In genomic region chr3:146705205-146705604, GRCh38 we compare ENCODE assay signal across 15 cellular contexts.
DNase-seq lines count a peak whose midpoint lies in the region; ATAC-seq and TF ChIP-seq lines count a peak whose summit lies in the region.
"Had no signal": no experiment of that assay in that cellular context is flagged by ENCODE, and none has a peak within 500 bp of the region (broad histone marks: within the 10 kb centered on the region; RNA-seq: fewer than 3 reads in every experiment).

No MANE protein-coding gene starts in this region.

- H3K27ac ChIP-seq in substantia nigra (ENCODE audit: low read depth, low read length, poor library complexity, severe bottlenecking) = no peak overlapping the region
- H3K27ac ChIP-seq in aorta (ENCODE audit: low read depth in 1 of 2, low read length in 2 of 2) = no peak overlapping the region
- H3K27ac ChIP-seq: parathyroid adenoma, spleen, thoracic aorta had no signal

- H3K9me3 ChIP-seq in aorta (ENCODE audit: control insufficient read depth, low read length) = no peaks in the 10 kb centered on the region
- H3K9me3 ChIP-seq: SK-N-SH, thoracic aorta had no signal

- H3K4me1 ChIP-seq in aorta (ENCODE audit: control insufficient read depth in 1 of 2, insufficient read depth in 2 of 2, low read length in 2 of 2) = peaks cover 0 to 2% of the 10 kb centered on the region in 2 donors
- H3K4me1 ChIP-seq: parathyroid adenoma, spleen had no signal

- no peaks in the 10 kb centered on the region for H3K36me3 ChIP-seq in aorta (ENCODE audit: control insufficient read depth in 1 of 2, insufficient read depth in 2 of 2, low read length in 1 of 2)
- H3K36me3 ChIP-seq: spleen, thoracic aorta had no signal

- TF ChIP-seq CTCF in GM13977 (IDR thresholded peaks at IDR 0.05; ENCODE audit: extremely low read depth, insufficient read depth, missing control alignments) (no peak), GM20000 (IDR thresholded peaks at IDR 0.05; ENCODE audit: extremely low read depth, missing control alignments) (no peak)

- 50 to 56% methylated on average over 2 of the region's 2 CpGs for WGBS in aorta, 2 donors

- peak; percentile 9 for DNase-seq in GM13977 (ENCODE audit: low spot score)
- DNase-seq in GM20000 (ENCODE audit: low spot score) = peak; percentile 6
- no peak for DNase-seq in OCI-M2 (lab: John Stamatoyannopoulos, UW; ENCODE audit: unreplicated experiment)
- no peak for DNase-seq in NCI-H2081 (lab: John Stamatoyannopoulos, UW)
- no peak for DNase-seq in substantia nigra (lab: John Stamatoyannopoulos, UW)
- DNase-seq in aorta = no peak
- DNase-seq: activated CD4-positive, alpha-beta memory T cell treated with anti-CD3 and anti-CD28 coated beads, Interleukin-2, amount 10 ng/mL, durations not matched to agents 7 days and 5 days; IMR-90; NCI-H1092 treated with DMSO at 0.1 percent for 48 hours; SK-N-SH; spleen had no signal

- no peaks in the 10 kb centered on the region for H3K27me3 ChIP-seq in aorta (ENCODE audit: control insufficient read depth in 1 of 2, insufficient read depth in 2 of 2, low read length in 1 of 2)
- H3K27me3 ChIP-seq: spleen had no signal

- in situ Hi-C loops in GM13977 (cut with MboI; ENCODE audit: low pct_unique_long_range_greater_than_20kb, low sequenced_read_pairs, unreplicated experiment) = no loop called here

- ATAC-seq in HG02870 (IDR thresholded peaks at IDR 0.05; ENCODE audit: unreplicated experiment) (peak; percentile 94), HG03520 (IDR thresholded peaks at IDR 0.05; ENCODE audit: unreplicated experiment) (peak; percentile 81), aorta (ENCODE audit: low FRiP score) (no peak)

- H3K4me3 ChIP-seq in aorta (ENCODE audit: low read length in 2 of 2) = no peak overlapping the region
- H3K4me3 ChIP-seq: spleen, thoracic aorta had no signal

- intact Hi-C loops in aorta (cut with DNase I) = no loop called here

Comparison
In these comparisons a context has a peak if more than half of its experiments do, and no peak if none do; other contexts are left out.
1. DNase-seq: peak in GM13977 (single experiment) and GM20000 (single experiment); none in OCI-M2 (single experiment), NCI-H2081 (0 of 2), substantia nigra (0 of 49) and aorta (0 of 2).